13 cellular contexts compared by ENCODE assay signal in the genomic region with DNA sequence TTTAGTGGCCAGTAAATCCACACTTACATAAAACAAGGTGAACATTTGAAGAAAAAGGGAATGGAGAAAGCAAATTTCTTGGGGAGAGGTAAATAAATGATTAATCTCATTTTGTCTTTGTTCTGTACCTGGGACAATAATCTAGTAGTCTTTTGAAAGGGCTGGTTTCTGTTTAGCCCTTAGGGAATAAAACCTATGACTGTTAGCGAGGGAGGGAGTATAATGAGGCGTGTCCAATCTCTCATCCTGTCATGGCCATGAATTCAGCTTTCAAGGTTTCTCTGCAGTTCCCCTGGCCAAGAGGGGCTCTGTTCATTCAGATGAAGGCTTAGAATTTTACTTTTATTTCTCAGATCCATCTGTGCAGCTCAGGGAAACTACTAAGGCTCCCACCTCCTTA. TPM values are rescaled to one million over a fixed set of nuclear protein-coding genes. Genes with fewer than 3 reads are reported as not detected.
DNase-seq lines count a peak whose midpoint lies in the region; ATAC-seq, FAIRE-seq and TF ChIP-seq lines count a peak whose summit lies in the region.
"Had no signal": no experiment of that assay in that cellular context is flagged by ENCODE, and none has a peak within 500 bp of the region (broad histone marks: within the 10 kb centered on the region; RNA-seq: fewer than 3 reads in every experiment).

No MANE protein-coding gene starts in this region.

- intact Hi-C loops in adrenal gland (cut with DNase I) = no loop called here

- H3K79me1 ChIP-seq in trophoblast cell (ENCODE audit: low read length) = peaks cover 6% of the 10 kb centered on the region

- H3K23ac ChIP-seq in trophoblast cell (ENCODE audit: low read length) = no peak overlapping the region

- H3K4ac ChIP-seq in trophoblast cell (ENCODE audit: low read depth, low read length) = no peak overlapping the region

- no CpG with 5 or more reads among the region's 2 CpGs for WGBS in trophoblast cell (ENCODE audit: extremely low coverage, insufficient coverage, insufficient read length)
- 60 to 80% (median 75%) methylated on average over 1 to 2 of the region's 2 CpGs for WGBS in adrenal gland, 4 donors

- H3K9me3 ChIP-seq in trophoblast cell (ENCODE audit: insufficient read depth, low read depth, low read length) (no peaks in the 10 kb centered on the region), WERI-Rb-1 (ENCODE audit: severe bottlenecking) (no peaks in the 10 kb centered on the region), adrenal gland (replicated peaks in 1 of 3) (no peaks in the 10 kb centered on the region)

- no peak overlapping the region for H3K9ac ChIP-seq in trophoblast cell (ENCODE audit: low read length)

- no peak for TF ChIP-seq POLR2A in adrenal gland (IDR thresholded peaks at IDR 0.05)

- H3K4me1 ChIP-seq in trophoblast cell (ENCODE audit: control insufficient read depth in 1 of 2, insufficient read depth in 2 of 2, low read length in 2 of 2) (peaks cover 0 to 7% of the 10 kb centered on the region in 2 experiments), adrenal gland (replicated peaks in 1 of 2) (no peaks in the 10 kb centered on the region)

- no peak overlapping the region for H3K4me2 ChIP-seq in trophoblast cell (ENCODE audit: low read length)

- no peak overlapping the region for H2AFZ ChIP-seq in trophoblast cell (ENCODE audit: insufficient read depth, low read length, poor library complexity)

- no peak overlapping the region for H4K8ac ChIP-seq in trophoblast cell (ENCODE audit: low read depth, low read length)

- H3K36me3 ChIP-seq in trophoblast cell (ENCODE audit: control insufficient read depth in 1 of 2, insufficient read depth in 2 of 2, low read length in 2 of 2) (no peaks in the 10 kb centered on the region), WERI-Rb-1 (no peaks in the 10 kb centered on the region), adrenal gland (replicated peaks in 1 of 2) (no peaks in the 10 kb centered on the region)

- no peaks in the 10 kb centered on the region for H3K79me2 ChIP-seq in trophoblast cell (ENCODE audit: control insufficient read depth, insufficient read depth, low read length, poor library complexity)

- FAIRE-seq in GM19239 (lab: Jason Lieb, UNC) = peak; percentile 98
- FAIRE-seq: small intestine had no signal

- DNase-seq in GM19239 (ENCODE audit: insufficient read length, low spot score) (peak; percentile 7), trophoblast cell (peak in 1 of 2 donors; percentile 44), SW 1271 (lab: John Stamatoyannopoulos, UW) (no peak), WERI-Rb-1 (no peak), adrenal gland (no peak)
- DNase-seq: activated CD4-positive, alpha-beta T cell treated with anti-CD3 and anti-CD28 coated beads, Interleukin-2, amount 10 ng/mL, durations not matched to agents 7 days and 5 days; activated naive CD8-positive, alpha-beta T cell treated with anti-CD3 and anti-CD28 coated beads for 36 hours; dorsolateral prefrontal cortex; hippocampal formation; NCI-H2029 treated with DMSO at 0.1 percent for 48 hours; small intestine had no signal

- no peak overlapping the region for H3K18ac ChIP-seq in trophoblast cell (ENCODE audit: low read length)

- no peak overlapping the region for H3K14ac ChIP-seq in trophoblast cell (ENCODE audit: low read length)

- H3K27ac ChIP-seq in trophoblast cell (ENCODE audit: low read depth, low read length) = peak overlapping the region; percentile 62
- H3K27ac ChIP-seq in WERI-Rb-1 = no peak overlapping the region
- H3K27ac ChIP-seq in adrenal gland = no peak overlapping the region
- H3K27ac ChIP-seq: dorsolateral prefrontal cortex had no signal

- no peak overlapping the region for H2BK12ac ChIP-seq in trophoblast cell (ENCODE audit: low read length)

- peak overlapping the region; percentile 31 for H2BK120ac ChIP-seq in trophoblast cell (ENCODE audit: insufficient read depth, low read length, poor library complexity)

- no peak overlapping the region for H4K91ac ChIP-seq in trophoblast cell (ENCODE audit: low read depth, low read length)

- peak; percentile 96 for ATAC-seq in HG02759 (IDR thresholded peaks at IDR 0.05; ENCODE audit: unreplicated experiment)
- peak; percentile 69 for ATAC-seq in HG03575 (IDR thresholded peaks at IDR 0.05; ENCODE audit: extremely low read depth, insufficient number of reproducible peaks, low FRiP score, unreplicated experiment)

- H2BK5ac ChIP-seq in trophoblast cell (ENCODE audit: low read depth, low read length, poor library complexity) = peak overlapping the region; percentile 33

- H3K4me3 ChIP-seq in trophoblast cell (ENCODE audit: low read depth, low read length) (no peak overlapping the region), WERI-Rb-1 (ENCODE audit: low read depth, low read length) (no peak overlapping the region), adrenal gland (no peak overlapping the region)
- H3K4me3 ChIP-seq: dorsolateral prefrontal cortex had no signal

- no peak overlapping the region for H4K12ac ChIP-seq in trophoblast cell (ENCODE audit: low read depth, low read length)

- no peak overlapping the region for H2AK5ac ChIP-seq in trophoblast cell (ENCODE audit: low read length)

- TF ChIP-seq CTCF in WERI-Rb-1 (IDR thresholded peaks at IDR 0.05; ENCODE audit: low read depth, low read length) (no peak), adrenal gland (IDR thresholded peaks at IDR 0.05) (no peak)

- no peaks in the 10 kb centered on the region for H3K27me3 ChIP-seq in trophoblast cell (ENCODE audit: insufficient read depth, low read length)
- H3K27me3 ChIP-seq in WERI-Rb-1 (ENCODE audit: insufficient read depth, low read depth, severe bottlenecking) = peaks cover 22% of the 10 kb centered on the region
- no peaks in the 10 kb centered on the region for H3K27me3 ChIP-seq in adrenal gland

RNA-seq across cellular contexts. Expression of a gene that starts 12.0 kb away (rescaled TPM):
- polyA plus RNA-seq in trophoblast cell (2013) = 75.8 and 77.2 TPM in 2 replicates
- total RNA-seq in adrenal gland = 10 to 100 TPM; 11.3 to 32.7 (median 28.2) TPM
- 10 to 100 TPM; 16.6 to 33.7 (median 30.2) TPM for polyA plus RNA-seq in adrenal gland
